In genomic region chr4:54657194-54657555, GRCh38 we compare ENCODE assay signal across 8 cellular contexts. TPM values are rescaled to one million over a fixed set of nuclear protein-coding genes. Genes with fewer than 3 reads are reported as not detected.
DNase-seq lines count a peak whose midpoint lies in the region; TF ChIP-seq lines count a peak whose summit lies in the region.

No MANE protein-coding gene starts in this region.

- H3K27ac Mint-ChIP-seq in chondrocyte (ENCODE audit: unreplicated experiment): no peak overlapping the region
- H3K27ac Mint-ChIP-seq in nephron: no peak overlapping the region

- no peaks in the 10 kb centered on the region for H3K36me3 Mint-ChIP-seq in chondrocyte (ENCODE audit: low read depth)
- H3K36me3 Mint-ChIP-seq in nephron (ENCODE audit: low read depth): no peaks in the 10 kb centered on the region

- H3K27me3 Mint-ChIP-seq in chondrocyte (ENCODE audit: low read depth) (peaks cover 5% of the 10 kb centered on the region), nephron (ENCODE audit: low read depth) (peaks cover 72% of the 10 kb centered on the region)

- peak overlapping the region; percentile 84 for H3K4me3 Mint-ChIP-seq in chondrocyte (ENCODE audit: unreplicated experiment)
- H3K4me3 Mint-ChIP-seq in nephron: peak overlapping the region; percentile 79 to 88 (median 83)

- H3K9me3 Mint-ChIP-seq in chondrocyte (ENCODE audit: low read depth) (no peaks in the 10 kb centered on the region), nephron (peaks cover 2% of the 10 kb centered on the region)

- peak overlapping the region; percentile 70; the same call in 1 of the 2 replicates for H3K4me3 ChIP-seq in AG10803 (ENCODE audit: low read length)

- no peak for DNase-seq in AG10803 (ENCODE audit: low read depth)
- DNase-seq in NCI-H1105 treated with DMSO at 0.1 percent for 48 hours (lab: John Stamatoyannopoulos, UW): peak; percentile 74
- no peak for DNase-seq in chondrocyte (ENCODE audit: low spot score)
- no peak for DNase-seq in LoVo (ENCODE audit: low spot score)
- no peak for DNase-seq in ecto neural progenitor cell (ENCODE audit: low spot score)
- no peak for DNase-seq in middle frontal gyrus (ENCODE audit: extremely low spot score, low spot score)
- no peak for DNase-seq in AG20443 (ENCODE audit: low spot score)

- TF ChIP-seq CTCF in AG10803 (conservative IDR thresholded peaks at IDR 0.05; ENCODE audit: low read length): no peak
- no peak for TF ChIP-seq CTCF in chondrocyte (IDR thresholded peaks at IDR 0.05)
- no peak for TF ChIP-seq CTCF in nephron (IDR thresholded peaks at IDR 0.05; ENCODE audit: unreplicated experiment in 3 of 3)

- H3K4me1 Mint-ChIP-seq in chondrocyte (ENCODE audit: low read depth) (peaks cover 38% of the 10 kb centered on the region), nephron (peaks cover 22% of the 10 kb centered on the region)

RNA-seq across cellular contexts. Expression of gene KIT, which starts 0.6 kb away (rescaled TPM):
- 3.1 to 6.7 TPM (median 6.4 TPM) in 3 replicates for total RNA-seq in chondrocyte
